Comparison of ENCODE assay signal across 8 cellular contexts in the genomic region with DNA sequence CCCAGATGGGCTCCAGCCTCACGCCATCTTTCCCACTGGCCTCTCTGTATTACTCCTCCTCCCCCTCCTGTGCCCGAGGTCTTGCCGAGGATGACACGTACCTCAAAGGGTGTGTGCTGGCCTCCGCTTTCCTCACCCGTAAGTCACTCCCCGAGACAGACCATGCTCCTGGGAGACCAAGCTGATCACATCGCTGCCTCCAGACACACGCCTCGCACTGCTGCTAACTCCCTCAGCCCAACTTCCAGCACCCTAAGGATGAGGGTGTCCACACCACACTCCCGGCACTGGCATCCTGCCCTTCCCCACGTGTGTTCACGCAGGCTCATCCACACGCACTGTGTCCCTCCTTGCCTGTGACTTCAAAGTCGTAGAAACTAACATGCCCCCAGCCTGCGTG.
"Had no signal": no experiment of that assay in that cellular context is flagged by ENCODE, and none has a peak within 500 bp of the region (broad histone marks: within the 10 kb centered on the region; RNA-seq: fewer than 3 reads in every experiment).

No MANE protein-coding gene starts in this region.

- H3K27ac ChIP-seq: pancreas, tibial artery, vagina had no signal

- H3K4me1 Mint-ChIP-seq: endodermal cell, T-cell had no signal

- H3K27ac Mint-ChIP-seq: activated naive CD8-positive, alpha-beta T cell; endodermal cell; nephron; T-cell had no signal

- H3K4me1 ChIP-seq: pancreas, vagina had no signal

- H3K9me3 Mint-ChIP-seq: endodermal cell, nephron, T-cell had no signal

- DNase-seq: cerebellar nuclear complex had no signal

- H3K27me3 Mint-ChIP-seq: activated naive CD8-positive, alpha-beta T cell; T-cell had no signal

- FAIRE-seq: pancreas had no signal

- H3K27me3 ChIP-seq: pancreas, tibial artery, vagina had no signal

- H3K9me3 ChIP-seq: pancreas, tibial artery, vagina had no signal

- H3K4me3 ChIP-seq: pancreas, tibial artery, vagina had no signal

- H3K4me3 Mint-ChIP-seq: activated naive CD8-positive, alpha-beta T cell; endodermal cell; nephron; T-cell had no signal
